ENCODE assay signal across 8 cellular contexts in the genomic region with DNA sequence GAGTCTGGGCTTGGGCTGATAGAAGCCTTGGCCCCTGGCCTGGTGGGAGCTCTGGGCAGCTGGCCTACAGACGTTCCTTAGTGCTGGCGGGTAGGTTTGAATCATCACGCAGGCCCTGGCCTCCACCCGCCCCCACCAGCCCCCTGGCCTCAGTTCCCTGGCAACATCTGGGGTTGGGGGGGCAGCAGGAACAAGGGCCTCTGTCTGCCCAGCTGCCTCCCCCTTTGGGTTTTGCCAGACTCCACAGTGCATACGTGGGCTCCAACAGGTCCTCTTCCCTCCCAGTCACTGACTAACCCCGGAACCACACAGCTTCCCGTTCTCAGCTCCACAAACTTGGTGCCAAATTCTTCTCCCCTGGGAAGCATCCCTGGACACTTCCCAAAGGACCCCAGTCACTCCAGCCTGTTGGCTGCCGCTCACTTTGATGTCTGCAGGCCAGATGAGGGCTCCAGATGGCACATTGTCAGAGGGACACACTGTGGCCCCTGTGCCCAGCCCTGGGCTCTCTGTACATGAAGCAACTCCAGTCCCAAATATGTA. TPM values are rescaled to one million over a fixed set of nuclear protein-coding genes. Genes with fewer than 3 reads are reported as not detected.
DNase-seq lines count a peak whose midpoint lies in the region; ATAC-seq and TF ChIP-seq lines count a peak whose summit lies in the region.

No MANE protein-coding gene starts in this region.

- TF ChIP-seq POLR2A in GM18505 (IDR thresholded peaks at IDR 0.05; ENCODE audit: borderline replicate concordance, extremely low read depth, insufficient read depth, insufficient read length), result no peak

- no peak overlapping the region for H2AFZ ChIP-seq in mammary epithelial cell (ENCODE audit: low read depth, low read length)

- peaks cover 37% of the 10 kb centered on the region for H3K4me1 ChIP-seq in HUES48 (ENCODE audit: control insufficient read depth, insufficient read depth, low read length)
- H3K4me1 ChIP-seq in mammary epithelial cell (ENCODE audit: insufficient read depth, low read length), result peaks cover 14% of the 10 kb centered on the region
- H3K4me1 ChIP-seq in mucosa of stomach (ENCODE audit: control insufficient read depth, insufficient read depth, low read length), result peaks cover 63% of the 10 kb centered on the region

- H3K79me2 ChIP-seq in mammary epithelial cell (ENCODE audit: insufficient read depth, low read length), result peaks cover 41% of the 10 kb centered on the region

- TF ChIP-seq CTCF in mammary epithelial cell (conservative IDR thresholded peaks at IDR 0.05 in 1 of 2, IDR thresholded peaks at IDR 0.05 in 1 of 2; ENCODE audit: extremely low read depth in 1 of 2, insufficient read depth in 1 of 2, low read depth in 1 of 2, low read length in 2 of 2), result no peak

- in situ Hi-C loops in mammary epithelial cell (cut with MboI; ENCODE audit: low sequenced_read_pairs in 2 of 2), result loop anchor here in 1 of 2 donors (10.0 kb wide), 1 partner anchor 306 kb away; no protein-coding TSS in a partner anchor

- H3K36me3 ChIP-seq in HUES48 (ENCODE audit: control insufficient read depth, insufficient read depth, low read length), result no peaks in the 10 kb centered on the region
- H3K36me3 ChIP-seq in mammary epithelial cell (ENCODE audit: insufficient read depth, low read length), result peaks cover 6% of the 10 kb centered on the region
- H3K36me3 ChIP-seq in mucosa of stomach (ENCODE audit: control insufficient read depth, insufficient read depth, low read length), result peaks cover 5% of the 10 kb centered on the region

- no peaks in the 10 kb centered on the region for H3K9me3 ChIP-seq in HUES48 (ENCODE audit: control insufficient read depth, insufficient read depth, low read length)
- no peaks in the 10 kb centered on the region for H3K9me3 ChIP-seq in mammary epithelial cell (replicated peaks; ENCODE audit: insufficient read depth, low read length)
- H3K9me3 ChIP-seq in mucosa of stomach (ENCODE audit: control insufficient read depth, low read length), result no peaks in the 10 kb centered on the region

- no peak overlapping the region for H3K9ac ChIP-seq in HUES48 (ENCODE audit: low read depth, low read length)
- H3K9ac ChIP-seq in mammary epithelial cell (ENCODE audit: insufficient read depth, low read length), result no peak overlapping the region
- H3K9ac ChIP-seq in mucosa of stomach (ENCODE audit: low read length), result peak overlapping the region; percentile 99

- H3K27ac ChIP-seq in HUES48 (ENCODE audit: low read depth, low read length) (no peak overlapping the region), mammary epithelial cell (ENCODE audit: insufficient read depth, low read depth, low read length) (no peak overlapping the region)

- no peaks in the 10 kb centered on the region for H4K20me1 ChIP-seq in mammary epithelial cell (ENCODE audit: insufficient read depth, low read length)

- peak overlapping the region; percentile 87; the same call in 1 of the 2 replicates for H3K4me3 ChIP-seq in HUES48 (ENCODE audit: low read depth, low read length)
- no peak overlapping the region for H3K4me3 ChIP-seq in mammary epithelial cell (replicated peaks in 1 of 3; ENCODE audit: insufficient read depth in 1 of 3, low read depth in 2 of 3, low read length in 3 of 3)
- H3K4me3 ChIP-seq in mucosa of stomach (ENCODE audit: low read length), result peak overlapping the region; percentile 81

- 0 out of 2 replicates have a peak, but pooled peaks cover 2% of the 10 kb centered on the region for H3K27me3 ChIP-seq in HUES48 (ENCODE audit: control insufficient read depth, insufficient read depth, low read length)
- H3K27me3 ChIP-seq in mammary epithelial cell (ENCODE audit: insufficient read depth, low read length), result no peaks in the 10 kb centered on the region
- H3K27me3 ChIP-seq in mucosa of stomach (ENCODE audit: control insufficient read depth, insufficient read depth, low read length), result no peaks in the 10 kb centered on the region

- CTCF ChIA-PET in mammary epithelial cell (lab: Charles Lee; ENCODE audit: low non-redundant PET), result interaction anchor here (0.6 to 0.7 kb wide), 2 partner anchors 17 to 274 kb away, joined by 3 to 4 read pairs; no protein-coding TSS in a partner anchor

- BruUV-seq in mammary epithelial cell (replicated peaks; lab: Mats Ljungman, UMichigan), result no TSS peak

- DNase-seq in AG08396 (ENCODE audit: low spot score), result peak; percentile 75
- DNase-seq in mammary epithelial cell, result no peak
- no peak for DNase-seq in NCI-H82 (lab: John Stamatoyannopoulos, UW)
- DNase-seq in SKM-1 (lab: John Stamatoyannopoulos, UW; ENCODE audit: unreplicated experiment), result no peak

- peak overlapping the region; percentile 79 for H3K4me2 ChIP-seq in mammary epithelial cell (ENCODE audit: insufficient read depth, low read depth, low read length)

- intact Hi-C loops in mammary epithelial cell (cut with micrococcal nuclease), result loop anchor here (1.0 to 2.0 kb wide), 5 partner anchors 102 to 310 kb away; no protein-coding TSS in a partner anchor

- dilution Hi-C loops in mammary epithelial cell (cut with HindIII; ENCODE audit: low sequenced_read_pairs), result no loop called here

- WGBS in mammary epithelial cell (ENCODE audit: low coverage, missing lambda C conversion rate), result 36% methylated on average over 4 of the region's 8 CpGs

- ATAC-seq in HG02973 (IDR thresholded peaks at IDR 0.05; ENCODE audit: unreplicated experiment) (no peak), GM18505 (IDR thresholded peaks at IDR 0.05; ENCODE audit: unreplicated experiment) (no peak)

RNA-seq across cellular contexts. Expression of a gene that starts 1.0 kb away (rescaled TPM):
- total RNA-seq in mammary epithelial cell, result 100 to 1,000 TPM; 161 to 313 TPM
- 196 TPM for polyA plus RNA-seq in mammary epithelial cell
- 634 TPM for polyA minus RNA-seq in mammary epithelial cell

Comparison
In these comparisons a context has a peak if more than half of its experiments do, and no peak if none do; other contexts are left out.
1. H3K4me3 ChIP-seq: peak in HUES48 (single experiment) and mucosa of stomach (single experiment); none in mammary epithelial cell (0 of 3).